19 cellular contexts compared by ENCODE assay signal in the genomic region with DNA sequence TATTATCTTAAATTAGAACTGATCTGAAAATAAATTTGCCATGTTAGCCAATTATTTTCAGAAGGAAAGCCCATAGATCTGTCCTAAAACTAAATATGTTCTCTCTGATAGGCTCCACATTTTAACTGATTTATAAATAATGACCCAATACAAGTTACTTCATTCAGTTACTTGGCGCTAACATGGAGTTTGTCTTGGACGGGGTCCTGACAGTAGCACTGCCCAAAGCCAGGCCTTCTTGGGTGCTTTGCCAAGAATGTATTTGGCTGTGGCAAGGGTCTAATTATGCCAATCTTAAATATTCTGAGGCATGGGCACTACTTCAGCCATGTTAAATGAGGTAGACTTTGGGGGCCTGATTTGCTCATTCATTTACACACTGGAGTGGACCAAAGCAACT.
"Had no signal": no experiment of that assay in that cellular context is flagged by ENCODE, and none has a peak within 500 bp of the region (broad histone marks: within the 10 kb centered on the region; RNA-seq: fewer than 3 reads in every experiment).

No MANE protein-coding gene starts in this region.

- H3K4me1 ChIP-seq: breast epithelium, lower lobe of right lung, parathyroid adenoma, upper lobe of right lung had no signal

- H3K27me3 ChIP-seq: ascending aorta, breast epithelium, upper lobe of right lung had no signal

- H3K9ac ChIP-seq: parathyroid adenoma had no signal

- FAIRE-seq: kidney had no signal

- H3K27ac ChIP-seq: ascending aorta, breast epithelium, esophagus squamous epithelium, lower lobe of right lung, parathyroid adenoma, skin epidermis, upper lobe of right lung had no signal

- DNase-seq: activated CD4-positive, alpha-beta T cell treated with anti-CD3 and anti-CD28 coated beads, Interleukin-2, amount 50 U/mL, for 1 hour; activated CD8-positive, alpha-beta memory T cell treated with anti-CD3 and anti-CD28 coated beads, Interleukin-2, amount 50 U/mL, for 4 hours; activated effector memory CD4-positive, alpha-beta T cell treated with Interleukin-2 at 50 U/mL for 16 hours; activated naive CD4-positive, alpha-beta T cell treated with anti-CD3 and anti-CD28 coated beads, Interleukin-2, amount 50 U/mL, for 16 hours; activated T-cell treated with anti-CD3 and anti-CD28 coated beads, Interleukin-2, amount 50 U/mL, for 48 hours; effector memory CD4-positive, alpha-beta T cell; esophagus squamous epithelium; hypothalamus; kidney; lower lobe of right lung; SIG-M5; stimulated activated naive CD8-positive, alpha-beta T cell treated with anti-CD3 and anti-CD28 coated beads, Interleukin-15, amount 100 ng/mL, for 72 hours; upper lobe of right lung had no signal

- ATAC-seq: activated CD4-positive, CD25-positive, alpha-beta regulatory T cell treated with anti-CD3 and anti-CD28 coated beads, Interleukin-2, amount 50 U/mL, for 24 hours; lower lobe of right lung; natural killer cell treated with Interleukin-12 subunit alpha and Interleukin-12 subunit beta and Interleukin-15 and Interleukin-18, amount 100 ng/mL, for 72 hours; stimulated activated naive CD8-positive, alpha-beta T cell treated with anti-CD3 and anti-CD28 coated beads, Interleukin-15, amount 100 ng/mL, for 72 hours; upper lobe of right lung had no signal

- H3K9me3 ChIP-seq: ascending aorta, breast epithelium, esophagus squamous epithelium, lower lobe of right lung, upper lobe of right lung had no signal

- H2AFZ ChIP-seq: parathyroid adenoma had no signal

- H3K4me3 ChIP-seq: ascending aorta, breast epithelium, esophagus squamous epithelium, lower lobe of right lung, skin epidermis, upper lobe of right lung had no signal

- H3K36me3 ChIP-seq: ascending aorta, breast epithelium, esophagus squamous epithelium, lower lobe of right lung, upper lobe of right lung had no signal
